Comparison of ENCODE assay signal across 1 cellular context in the genomic region with DNA sequence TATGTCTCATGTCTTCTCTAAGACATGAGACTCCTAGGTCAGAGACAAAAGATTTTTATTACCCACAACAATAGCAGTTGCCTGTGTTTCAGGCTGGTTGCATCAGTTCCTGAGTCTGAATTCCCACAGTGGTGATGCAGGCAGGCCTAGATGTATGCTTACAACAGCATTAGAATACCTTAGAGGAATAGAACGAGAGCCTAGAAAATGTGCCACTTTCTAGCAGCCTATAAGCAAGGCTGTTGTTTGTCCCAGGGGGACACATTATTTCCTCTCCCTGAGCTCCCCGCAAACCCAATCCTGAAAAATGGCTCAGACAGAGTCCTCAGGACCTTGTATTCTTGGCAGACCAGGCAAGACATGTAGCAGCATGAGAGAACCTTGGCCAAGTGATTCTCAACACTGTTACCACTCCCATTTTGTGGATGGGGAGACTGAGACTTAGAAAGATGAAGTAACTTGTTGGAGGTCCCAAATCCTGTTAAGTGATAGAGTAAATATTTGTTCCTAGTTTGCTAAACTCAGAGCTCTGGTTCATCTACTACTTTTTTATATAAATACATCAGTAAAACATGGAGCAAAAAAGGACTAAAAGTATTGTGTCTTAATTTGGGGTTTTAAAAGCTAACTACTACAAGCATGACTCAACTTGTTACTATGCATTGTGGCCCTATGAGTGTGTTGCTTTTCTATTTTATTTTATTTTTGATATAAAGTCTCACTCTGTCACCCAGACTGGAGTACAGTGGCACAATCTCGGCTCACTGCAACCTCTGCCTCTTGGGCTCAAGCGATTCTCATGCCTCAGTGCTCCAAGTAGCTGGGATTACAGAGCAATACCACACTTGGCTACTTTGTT.
TF ChIP-seq lines count a peak whose summit lies in the region.

No MANE protein-coding gene starts in this region.

TF ChIP-seq in H1, 55 proteins besides CTCF, POLR2A, EP300 and RAD21:
- TF ChIP-seq CEBPB (IDR thresholded peaks at IDR 0.05; ENCODE audit: low read depth, low read length) (peak; percentile 11; the same call in 1 of the 2 replicates), CHD1 (IDR thresholded peaks at IDR 0.05; ENCODE audit: low read depth, low read length) (no peak)
